In genomic region chr14:69713127-69713800, GRCh38 we compare ENCODE assay signal across 9 cellular contexts. TPM values are rescaled to one million over a fixed set of nuclear protein-coding genes. Genes with fewer than 3 reads are reported as not detected.
A peak's percentile ranks its signal among the peaks of the same experiment; 100 is the strongest.
DNase-seq lines count a peak whose midpoint lies in the region; ATAC-seq, FAIRE-seq and TF ChIP-seq lines count a peak whose summit lies in the region.
"Had no signal": no experiment of that assay in that cellular context is flagged by ENCODE, and none has a peak within 500 bp of the region (broad histone marks: within the 10 kb centered on the region; RNA-seq: fewer than 3 reads in every experiment).

No MANE protein-coding gene starts in this region.

- H3K4me3 ChIP-seq in PC-3 (ENCODE audit: low read length) (no peak overlapping the region), left ventricle myocardium inferior (no peak overlapping the region), suprapubic skin (no peak overlapping the region)
- H3K4me3 ChIP-seq: A549 had no signal

- WGBS in suprapubic skin = 45% methylated on average over 4 of the region's 4 CpGs

- no peak overlapping the region for H2AFZ ChIP-seq in PC-3 (ENCODE audit: low read length)

- no peak for TF ChIP-seq EP300 in suprapubic skin (IDR thresholded peaks at IDR 0.05)

- no peak for TF ChIP-seq POLR2A in suprapubic skin (IDR thresholded peaks at IDR 0.05)

- H3K9me3 Mint-ChIP-seq in T-helper 1 cell treated with Interleukin-12 subunit alpha and Interleukin-12 subunit beta and Interleukin-4 antibody, amounts not matched to agents 30 μg/mL and 1 μg/mL, for 36 hours = no peaks in the 10 kb centered on the region

- POLR2A ChIA-PET in PC-3 (lab: Charles Lee; ENCODE audit: unreplicated experiment) = interaction anchor here (0.6 to 0.7 kb wide), 2 partner anchors 108 to 214 kb away, joined by 3 to 5 read pairs; no protein-coding TSS in a partner anchor

- no peaks in the 10 kb centered on the region for H3K9me2 ChIP-seq in PC-3 (replicated peaks; ENCODE audit: low read length)

- H3K9me3 ChIP-seq in PC-3 (ENCODE audit: low read length) (no peaks in the 10 kb centered on the region), left ventricle myocardium inferior (replicated peaks) (no peaks in the 10 kb centered on the region), suprapubic skin (no peaks in the 10 kb centered on the region)
- H3K9me3 ChIP-seq: A549 had no signal

- H3K27ac ChIP-seq in PC-3 (ENCODE audit: low read length) (no peak overlapping the region), left ventricle myocardium inferior (replicated peaks) (peak overlapping the region; percentile 77), suprapubic skin (peak overlapping the region; percentile 77)

- H3K36me3 ChIP-seq in PC-3 (ENCODE audit: low read depth, low read length) = no peaks in the 10 kb centered on the region
- H3K36me3 ChIP-seq in left ventricle myocardium inferior = peaks cover 19% of the 10 kb centered on the region
- H3K36me3 ChIP-seq in suprapubic skin = peaks cover 25% of the 10 kb centered on the region

- H3K79me2 ChIP-seq in PC-3 (ENCODE audit: low read length) = no peaks in the 10 kb centered on the region

- FAIRE-seq in GM19239 (lab: Jason Lieb, UNC) = no peak
- FAIRE-seq: A549 had no signal

- no peaks in the 10 kb centered on the region for H4K20me1 ChIP-seq in PC-3 (ENCODE audit: low read length)

- CTCF ChIA-PET in PC-3 (lab: Charles Lee) = no interaction called here

- DNase-seq in T-helper 1 cell (no peak), PC-3 (no peak), left ventricle myocardium inferior (no peak), suprapubic skin (ENCODE audit: low spot score in 2 of 2) (no peak), GM19239 (ENCODE audit: insufficient read length, low spot score) (no peak), HK-2 (ENCODE audit: unreplicated experiment) (no peak)

- intact Hi-C loops in PC-3 (cut with micrococcal nuclease) = loop anchor here (2.0 kb wide), 1 partner anchor 102 kb away; the partner anchor contains the start of gene SUSD6
- intact Hi-C loops in left ventricle myocardium inferior (cut with micrococcal nuclease) = no loop called here

- H3K4me1 ChIP-seq in PC-3 (ENCODE audit: insufficient read depth, low read length) (peaks cover 14% of the 10 kb centered on the region; the same call in 1 of the 2 replicates), left ventricle myocardium inferior (peaks cover 84% of the 10 kb centered on the region), suprapubic skin (peaks cover 65% of the 10 kb centered on the region)

- H3K27me3 ChIP-seq in PC-3 (ENCODE audit: low read length) = no peaks in the 10 kb centered on the region
- H3K27me3 ChIP-seq in left ventricle myocardium inferior (ENCODE audit: low read depth) = no peaks in the 10 kb centered on the region
- H3K27me3 ChIP-seq in suprapubic skin = no peaks in the 10 kb centered on the region

- peak overlapping the region; percentile 69 for H3K4me3 Mint-ChIP-seq in T-helper 1 cell treated with Interleukin-12 subunit alpha and Interleukin-12 subunit beta and Interleukin-4 antibody, amounts not matched to agents 30 μg/mL and 1 μg/mL, for 36 hours

- no peak for TF ChIP-seq CTCF in PC-3 (conservative IDR thresholded peaks at IDR 0.05; ENCODE audit: low read depth, low read length)
- no peak for TF ChIP-seq CTCF in left ventricle myocardium inferior (IDR thresholded peaks at IDR 0.05; ENCODE audit: borderline replicate concordance)
- no peak for TF ChIP-seq CTCF in suprapubic skin (IDR thresholded peaks at IDR 0.05)

- H3K4me1 Mint-ChIP-seq in T-helper 1 cell treated with Interleukin-12 subunit alpha and Interleukin-12 subunit beta and Interleukin-4 antibody, amounts not matched to agents 30 μg/mL and 1 μg/mL, for 36 hours (ENCODE audit: low read depth) = peaks cover 75% of the 10 kb centered on the region

- H3K27ac Mint-ChIP-seq in T-helper 1 cell treated with Interleukin-12 subunit alpha and Interleukin-12 subunit beta and Interleukin-4 antibody, amounts not matched to agents 30 μg/mL and 1 μg/mL, for 36 hours = peak overlapping the region; percentile 96

- H3K4me2 ChIP-seq in PC-3 (ENCODE audit: low read length) = no peak overlapping the region
- H3K4me2 ChIP-seq: A549 had no signal

- no peaks in the 10 kb centered on the region for H3F3A ChIP-seq in PC-3 (ENCODE audit: low read length, unreplicated experiment)

- H3K9ac ChIP-seq in PC-3 (ENCODE audit: low read length) = no peak overlapping the region

- peaks cover 67% of the 10 kb centered on the region for H3K36me3 Mint-ChIP-seq in T-helper 1 cell treated with Interleukin-12 subunit alpha and Interleukin-12 subunit beta and Interleukin-4 antibody, amounts not matched to agents 30 μg/mL and 1 μg/mL, for 36 hours (ENCODE audit: low read depth)

- no peaks in the 10 kb centered on the region for H3K27me3 Mint-ChIP-seq in T-helper 1 cell treated with Interleukin-12 subunit alpha and Interleukin-12 subunit beta and Interleukin-4 antibody, amounts not matched to agents 30 μg/mL and 1 μg/mL, for 36 hours (ENCODE audit: low read depth)

- ATAC-seq in PC-3 (peak; percentile 33), HG03159 (IDR thresholded peaks at IDR 0.05; ENCODE audit: unreplicated experiment) (no peak)

- no TSS peak for BruUV-seq in PC-3 (replicated peaks; lab: Mats Ljungman, UMichigan)

RNA-seq across cellular contexts. Expression of gene SRSF5, which starts 53.7 kb away (rescaled TPM):
- total RNA-seq in PC-3 (2014; rRNA removed) (213 and 309 TPM in 2 replicates), left ventricle myocardium inferior (167 TPM), suprapubic skin (1,000 to 10,000 TPM in 1 of 4 donors, 100 to 1,000 TPM in 3; 342 to 1,053 (median 453) TPM)
